Comparison of ENCODE assay signal across 23 cellular contexts in genomic region chr21:36780861-36781260, GRCh38.
"Had no signal": no experiment of that assay in that cellular context is flagged by ENCODE, and none has a peak within 500 bp of the region (broad histone marks: within the 10 kb centered on the region; RNA-seq: fewer than 3 reads in every experiment).

No MANE protein-coding gene starts in this region.

- ATAC-seq: esophagus mucosa; gastroesophageal sphincter; heart left ventricle; left colon; left ventricle myocardium superior; naive thymus-derived CD4-positive, alpha-beta T cell; right lobe of liver; stimulated activated naive B cell treated with anti-CD40 and anti-IgM and Interleukin-4, amounts not matched to agents 10 μg/mL and 1 μg/mL and 100 μg/mL, for 72 hours had no signal

- H3K27ac ChIP-seq: dorsolateral prefrontal cortex, epithelial cell of prostate, gastroesophageal sphincter, heart left ventricle, hepatocyte, neural progenitor cell, parathyroid adenoma, right lobe of liver, thoracic aorta, tibial nerve, upper lobe of left lung had no signal

- H3K9ac ChIP-seq: neural progenitor cell, parathyroid adenoma had no signal

- H3K9me3 ChIP-seq: gastroesophageal sphincter, heart left ventricle, right lobe of liver, thoracic aorta, tibial nerve, upper lobe of left lung had no signal

- DNase-seq: dorsolateral prefrontal cortex; effector CD4-positive, alpha-beta T cell; foreskin fibroblast; heart left ventricle; kidney glomerular epithelial cell; left colon; left ventricle myocardium superior; naive thymus-derived CD4-positive, alpha-beta T cell; small intestine; stimulated activated CD4-positive, alpha-beta T cell treated with anti-CD3 and anti-CD28 coated beads, Interleukin-15, amount 100 ng/mL, for 24 hours; stimulated activated CD4-positive, alpha-beta T cell treated with anti-CD3 and anti-CD28 coated beads, Interleukin-2, amount 100 ng/mL, for 48 hours; stimulated activated naive B cell treated with anti-CD40 and anti-IgM and Interleukin-4, amounts not matched to agents 10 μg/mL and 1 μg/mL and 100 μg/mL, for 72 hours; upper lobe of left lung had no signal

- H3K4me2 ChIP-seq: hepatocyte, neural progenitor cell had no signal

- H3K4me3 ChIP-seq: dorsolateral prefrontal cortex, gastroesophageal sphincter, heart left ventricle, hepatocyte, lung, neural progenitor cell, right lobe of liver, thoracic aorta, tibial nerve, upper lobe of left lung had no signal

- H3K36me3 ChIP-seq: gastroesophageal sphincter, heart left ventricle, neural progenitor cell, right lobe of liver, thoracic aorta, tibial nerve, upper lobe of left lung had no signal

- H2AFZ ChIP-seq: hepatocyte, neural progenitor cell, parathyroid adenoma had no signal

- H3K79me2 ChIP-seq: hepatocyte, parathyroid adenoma had no signal

- H3K4me1 ChIP-seq: gastroesophageal sphincter, parathyroid adenoma, right lobe of liver, tibial nerve had no signal

- H3K27me3 ChIP-seq: dorsolateral prefrontal cortex, gastroesophageal sphincter, heart left ventricle, hepatocyte, neural progenitor cell, right lobe of liver, tibial nerve, upper lobe of left lung had no signal
